In genomic region chr5:178116406-178116885, GRCh38 we compare ENCODE assay signal across 8 cellular contexts. TPM values are rescaled to one million over a fixed set of nuclear protein-coding genes. Genes with fewer than 3 reads are reported as not detected.
DNase-seq lines count a peak whose midpoint lies in the region; TF ChIP-seq lines count a peak whose summit lies in the region.

No MANE protein-coding gene starts in this region.

- peaks cover 55% of the 10 kb centered on the region for H3K4me1 ChIP-seq in left ventricle myocardium inferior
- peaks cover 0 to 31% of the 10 kb centered on the region in 2 donors for H3K4me1 ChIP-seq in right atrium auricular region

- POLR2A ChIA-PET in HEK293T (lab: Yijun Ruan, JAX) = interaction anchor here (0.8 to 1.7 kb wide), 3 partner anchors 46 to 713 kb away, joined by 3 to 6 read pairs (median 4); partner anchors contain the start of gene HNRNPAB

- CTCF ChIA-PET in HEK293T (lab: Yijun Ruan, JAX) = no interaction called here

- H3K4me3 ChIP-seq in left ventricle myocardium inferior = peak overlapping the region; percentile 72
- no peak overlapping the region for H3K4me3 ChIP-seq in right atrium auricular region

- intact Hi-C loops in left ventricle myocardium inferior (cut with micrococcal nuclease) = no loop called here

- H3K27ac ChIP-seq in left ventricle myocardium inferior (replicated peaks) = peak overlapping the region; percentile 90
- H3K27ac ChIP-seq in right atrium auricular region = no peak overlapping the region

- H3K27me3 ChIP-seq in left ventricle myocardium inferior (ENCODE audit: low read depth) = peaks cover 68% of the 10 kb centered on the region
- H3K27me3 ChIP-seq in right atrium auricular region = peaks cover 8 to 26% of the 10 kb centered on the region in 2 donors

- no peak for TF ChIP-seq CTCF in left ventricle myocardium inferior (IDR thresholded peaks at IDR 0.05; ENCODE audit: borderline replicate concordance)
- no peak for TF ChIP-seq CTCF in right atrium auricular region (IDR thresholded peaks at IDR 0.05)

- DNase-seq in left ventricle myocardium inferior = no peak
- DNase-seq in right atrium auricular region (ENCODE audit: low spot score) = no peak
- peak; percentile 37 for DNase-seq in SW480 (ENCODE audit: low spot score)
- peak; percentile 47 for DNase-seq in activated naive CD8-positive, alpha-beta T cell treated with anti-CD3 and anti-CD28 coated beads, Interleukin-2, amount 50 U/mL, for 16 hours (ENCODE audit: low read depth, low spot score)
- DNase-seq in stimulated activated CD4-positive, alpha-beta T cell treated with anti-CD3 and anti-CD28 coated beads, Interleukin-1b, Interleukin-23, amount 100 ng/mL, for 48 hours = peak; percentile 46
- DNase-seq in COR-L47 (lab: John Stamatoyannopoulos, UW) = no peak
- no peak for DNase-seq in HEK293T (ENCODE audit: extremely low spot score)
- no peak for DNase-seq in DMS79 treated with DMSO at 0.1 percent for 48 hours (lab: John Stamatoyannopoulos, UW)

- H3K36me3 ChIP-seq in left ventricle myocardium inferior (no peaks in the 10 kb centered on the region), right atrium auricular region (no peaks in the 10 kb centered on the region)

- H3K9me3 ChIP-seq in left ventricle myocardium inferior (replicated peaks) (peaks cover 6% of the 10 kb centered on the region), right atrium auricular region (peaks cover 0 to 6% of the 10 kb centered on the region in 2 donors)

TF ChIP-seq in HEK293T, 16 proteins besides CTCF, POLR2A, EP300 and RAD21:
- TF ChIP-seq NFRKB (IDR thresholded peaks at IDR 0.05) (no peak), TARDBP (IDR thresholded peaks at IDR 0.05) (no peak), ELF4 (IDR thresholded peaks at IDR 0.05) (no peak), FOXK2 (IDR thresholded peaks at IDR 0.05) (no peak), HDGF (IDR thresholded peaks at IDR 0.05; ENCODE audit: borderline replicate concordance) (no peak), PKNOX1 (IDR thresholded peaks at IDR 0.05) (no peak)

RNA-seq across cellular contexts. Expression of gene N4BP3, which starts 3.1 kb away (rescaled TPM):
- total RNA-seq in left ventricle myocardium inferior (1.8 TPM), right atrium auricular region (under 1 TPM; 0.24 to 0.85 TPM)

RNA-seq across cellular contexts. Expression of gene RMND5B, which starts 14.4 kb away (rescaled TPM):
- 38.9 TPM for total RNA-seq in left ventricle myocardium inferior
- total RNA-seq in right atrium auricular region = 10 to 100 TPM; 28.9 to 31.4 TPM

RNA-seq across cellular contexts. Expression of gene NHP2, which starts 37.2 kb away (rescaled TPM):
- 78.1 TPM for total RNA-seq in left ventricle myocardium inferior
- total RNA-seq in right atrium auricular region = 100 to 1,000 TPM; 125 to 151 TPM

Comparison
In these comparisons a context has a peak if more than half of its experiments do, and no peak if none do; other contexts are left out.
1. DNase-seq: peak in SW480 (single experiment), activated naive CD8-positive, alpha-beta T cell treated with anti-CD3 and anti-CD28 coated beads, Interleukin-2, amount 50 U/mL, for 16 hours (single experiment) and stimulated activated CD4-positive, alpha-beta T cell treated with anti-CD3 and anti-CD28 coated beads, Interleukin-1b, Interleukin-23, amount 100 ng/mL, for 48 hours (single experiment); none in left ventricle myocardium inferior (single experiment), right atrium auricular region (single experiment), COR-L47 (single experiment), HEK293T (single experiment) and DMS79 treated with DMSO at 0.1 percent for 48 hours (single experiment).